ENCODE assay signal across 30 cellular contexts in the genomic region with DNA sequence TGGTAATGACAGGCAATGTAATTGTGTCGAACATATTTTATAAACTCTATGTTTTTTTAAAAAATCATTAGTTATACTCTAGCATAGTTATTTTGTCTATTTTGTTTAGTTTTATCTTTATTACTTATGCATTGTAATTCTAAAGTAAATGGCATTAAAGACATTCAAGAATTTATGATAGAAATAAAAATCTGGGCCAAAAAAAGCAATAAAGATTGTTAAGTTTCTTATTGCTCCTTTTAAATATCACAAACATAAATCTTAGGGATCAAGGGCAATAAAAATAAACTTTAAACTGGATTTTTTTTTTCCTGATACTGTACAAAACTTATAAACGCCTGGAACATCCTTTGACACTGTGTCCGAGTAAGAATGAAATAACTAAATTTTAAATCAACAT.
"Had no signal": no experiment of that assay in that cellular context is flagged by ENCODE, and none has a peak within 500 bp of the region (broad histone marks: within the 10 kb centered on the region; RNA-seq: fewer than 3 reads in every experiment).

No MANE protein-coding gene starts in this region.

- ATAC-seq: activated CD4-positive, alpha-beta T cell treated with anti-CD3 and anti-CD28 coated beads for 36 hours; activated CD8-positive, alpha-beta memory T cell treated with anti-CD3 and anti-CD28 coated beads, Interleukin-2, amount 10 ng/mL, durations not matched to agents 7 days and 5 days; activated CD8-positive, alpha-beta T cell treated with anti-CD3 and anti-CD28 coated beads, Interleukin-2, amount 10 ng/mL, durations not matched to agents 7 days and 5 days; activated naive CD8-positive, alpha-beta T cell treated with anti-CD3 and anti-CD28 coated beads, Interleukin-2, amount 50 U/mL, for 24 hours; body of pancreas had no signal

- H3K27ac ChIP-seq: adrenal gland, body of pancreas, colonic mucosa, dorsolateral prefrontal cortex had no signal

- H3K4me1 ChIP-seq: adrenal gland, body of pancreas, colonic mucosa had no signal

- H3K4me3 ChIP-seq: adrenal gland, body of pancreas, colonic mucosa, dorsolateral prefrontal cortex had no signal

- H3K27me3 Mint-ChIP-seq: activated CD4-positive, alpha-beta memory T cell treated with anti-CD3 and anti-CD28 coated beads for 36 hours; activated CD4-positive, alpha-beta T cell treated with anti-CD3 and anti-CD28 coated beads for 36 hours; activated CD4-positive, alpha-beta T cell treated with anti-CD3 and anti-CD28 coated beads, Interleukin-2, amount 10 ng/mL, durations not matched to agents 24 days and 14 days; activated CD8-positive, alpha-beta memory T cell treated with anti-CD3 and anti-CD28 coated beads, Interleukin-2, amount 10 ng/mL, durations not matched to agents 7 days and 5 days; activated naive CD4-positive, alpha-beta T cell treated with anti-CD3 and anti-CD28 coated beads, Interleukin-2, amount 50 U/mL, for 24 hours; activated naive CD8-positive, alpha-beta T cell treated with anti-CD3 and anti-CD28 coated beads for 36 hours; activated naive CD8-positive, alpha-beta T cell treated with anti-CD3 and anti-CD28 coated beads, Interleukin-2, amount 50 U/mL, for 24 hours had no signal

- H3K27ac Mint-ChIP-seq: activated CD4-positive, alpha-beta memory T cell treated with anti-CD3 and anti-CD28 coated beads for 36 hours; activated CD4-positive, alpha-beta T cell treated with anti-CD3 and anti-CD28 coated beads for 36 hours; activated CD4-positive, alpha-beta T cell treated with anti-CD3 and anti-CD28 coated beads, Interleukin-2, amount 10 ng/mL, durations not matched to agents 24 days and 14 days; activated CD8-positive, alpha-beta memory T cell treated with anti-CD3 and anti-CD28 coated beads, Interleukin-2, amount 10 ng/mL, durations not matched to agents 7 days and 5 days; activated CD8-positive, alpha-beta T cell treated with anti-CD3 and anti-CD28 coated beads, Interleukin-2, amount 10 ng/mL, durations not matched to agents 7 days and 5 days; activated naive CD4-positive, alpha-beta T cell treated with anti-CD3 and anti-CD28 coated beads for 36 hours; activated naive CD4-positive, alpha-beta T cell treated with anti-CD3 and anti-CD28 coated beads, Interleukin-2, amount 50 U/mL, for 24 hours; activated naive CD8-positive, alpha-beta T cell treated with anti-CD3 and anti-CD28 coated beads for 36 hours; activated naive CD8-positive, alpha-beta T cell treated with anti-CD3 and anti-CD28 coated beads, Interleukin-2, amount 50 U/mL, for 24 hours; activated T-helper 1 cell treated with anti-CD3 and anti-CD28 coated beads, Interleukin-12 subunit alpha, Interleukin-12 subunit beta, Interleukin-2, Interleukin-4 antibody, amounts not matched to agents 30 ng/mL and 10 ng/mL and 1 ng/mL, durations not matched to agents 14 hours and 24 hours and 36 hours; activated T-helper 2 cell treated with anti-CD3 and anti-CD28 coated beads, Interferon-gamma antibody, Interleukin-2, Interleukin-4, amounts not matched to agents 10 μg/mL and 5 μg/mL and 100 μg/mL, durations not matched to agents 14 hours and 24 hours and 36 hours; endodermal cell had no signal

- H3K27me3 ChIP-seq: adrenal gland, body of pancreas, colonic mucosa, dorsolateral prefrontal cortex had no signal

- H3K36me3 ChIP-seq: adrenal gland, colonic mucosa had no signal

- H3K9me3 ChIP-seq: adrenal gland, body of pancreas, colonic mucosa had no signal

- H3K9me3 Mint-ChIP-seq: activated CD4-positive, alpha-beta T cell treated with anti-CD3 and anti-CD28 coated beads, Interleukin-2, amount 10 ng/mL, durations not matched to agents 24 days and 14 days; activated naive CD4-positive, alpha-beta T cell treated with anti-CD3 and anti-CD28 coated beads, Interleukin-2, amount 50 U/mL, for 24 hours; activated naive CD8-positive, alpha-beta T cell treated with anti-CD3 and anti-CD28 coated beads, Interleukin-2, amount 50 U/mL, for 24 hours had no signal

- H3K36me3 Mint-ChIP-seq: activated CD4-positive, alpha-beta memory T cell treated with anti-CD3 and anti-CD28 coated beads for 36 hours; activated CD8-positive, alpha-beta memory T cell treated with anti-CD3 and anti-CD28 coated beads, Interleukin-2, amount 10 ng/mL, durations not matched to agents 7 days and 5 days; activated naive CD4-positive, alpha-beta T cell treated with anti-CD3 and anti-CD28 coated beads, Interleukin-2, amount 50 U/mL, for 24 hours; activated naive CD8-positive, alpha-beta T cell treated with anti-CD3 and anti-CD28 coated beads for 36 hours had no signal

- DNase-seq: activated CD4-positive, alpha-beta memory T cell treated with anti-CD3 and anti-CD28 coated beads for 36 hours; activated CD4-positive, alpha-beta T cell treated with anti-CD3 and anti-CD28 coated beads for 36 hours; activated CD4-positive, alpha-beta T cell treated with anti-CD3 and anti-CD28 coated beads, Interleukin-2, amount 10 ng/mL, durations not matched to agents 24 days and 14 days; activated CD4-positive, CD25-positive, alpha-beta regulatory T cell; activated CD4-positive, CD25-positive, alpha-beta regulatory T cell treated with anti-CD3 and anti-CD28 coated beads, Interleukin-2, amount 50 U/mL, for 72 hours; activated CD8-positive, alpha-beta memory T cell treated with anti-CD3 and anti-CD28 coated beads, Interleukin-2, amount 10 ng/mL, durations not matched to agents 7 days and 5 days; activated CD8-positive, alpha-beta memory T cell treated with anti-CD3 and anti-CD28 coated beads, Interleukin-2, amount 50 U/mL, for 4 hours; activated CD8-positive, alpha-beta T cell treated with anti-CD3 and anti-CD28 coated beads, Interleukin-2, amount 10 ng/mL, durations not matched to agents 7 days and 5 days; activated effector memory CD4-positive, alpha-beta T cell treated with anti-CD3 and anti-CD28 coated beads, Interleukin-2, amount 50 U/mL, for 16 hours; activated naive CD4-positive, alpha-beta T cell treated with anti-CD3 and anti-CD28 coated beads for 36 hours; activated naive CD8-positive, alpha-beta T cell treated with anti-CD3 and anti-CD28 coated beads for 36 hours; activated naive CD8-positive, alpha-beta T cell treated with anti-CD3 and anti-CD28 coated beads, Interleukin-2, amount 50 U/mL, for 24 hours; activated T-cell treated with anti-CD3 and anti-CD28 coated beads, Interleukin-2, amount 50 U/mL, for 1 hour; activated T-cell treated with anti-CD3 and anti-CD28 coated beads, Interleukin-2, amount 50 U/mL, for 48 hours; adrenal gland; amygdala; aorta; body of pancreas; caudate nucleus; colonic mucosa; dorsolateral prefrontal cortex; effector memory CD4-positive, alpha-beta T cell; endodermal cell; erythroblast; foreskin fibroblast; head of caudate nucleus; T-helper 2 cell had no signal

- H3K4me3 Mint-ChIP-seq: activated CD4-positive, alpha-beta memory T cell treated with anti-CD3 and anti-CD28 coated beads for 36 hours; activated CD4-positive, alpha-beta T cell treated with anti-CD3 and anti-CD28 coated beads for 36 hours; activated CD4-positive, alpha-beta T cell treated with anti-CD3 and anti-CD28 coated beads, Interleukin-2, amount 10 ng/mL, durations not matched to agents 24 days and 14 days; activated CD8-positive, alpha-beta memory T cell treated with anti-CD3 and anti-CD28 coated beads, Interleukin-2, amount 10 ng/mL, durations not matched to agents 7 days and 5 days; activated CD8-positive, alpha-beta T cell treated with anti-CD3 and anti-CD28 coated beads, Interleukin-2, amount 10 ng/mL, durations not matched to agents 7 days and 5 days; activated naive CD4-positive, alpha-beta T cell treated with anti-CD3 and anti-CD28 coated beads for 36 hours; activated naive CD4-positive, alpha-beta T cell treated with anti-CD3 and anti-CD28 coated beads, Interleukin-2, amount 50 U/mL, for 24 hours; activated naive CD8-positive, alpha-beta T cell treated with anti-CD3 and anti-CD28 coated beads for 36 hours; activated naive CD8-positive, alpha-beta T cell treated with anti-CD3 and anti-CD28 coated beads, Interleukin-2, amount 50 U/mL, for 24 hours; activated T-helper 1 cell treated with anti-CD3 and anti-CD28 coated beads, Interleukin-12 subunit alpha, Interleukin-12 subunit beta, Interleukin-2, Interleukin-4 antibody, amounts not matched to agents 30 ng/mL and 10 ng/mL and 1 ng/mL, durations not matched to agents 14 hours and 24 hours and 36 hours; endodermal cell had no signal

- H3K4me1 Mint-ChIP-seq: activated CD4-positive, alpha-beta T cell treated with anti-CD3 and anti-CD28 coated beads for 36 hours; activated CD4-positive, alpha-beta T cell treated with anti-CD3 and anti-CD28 coated beads, Interleukin-2, amount 10 ng/mL, durations not matched to agents 24 days and 14 days; activated CD8-positive, alpha-beta memory T cell treated with anti-CD3 and anti-CD28 coated beads, Interleukin-2, amount 10 ng/mL, durations not matched to agents 7 days and 5 days; activated naive CD4-positive, alpha-beta T cell treated with anti-CD3 and anti-CD28 coated beads, Interleukin-2, amount 50 U/mL, for 24 hours; activated naive CD8-positive, alpha-beta T cell treated with anti-CD3 and anti-CD28 coated beads for 36 hours; activated naive CD8-positive, alpha-beta T cell treated with anti-CD3 and anti-CD28 coated beads, Interleukin-2, amount 50 U/mL, for 24 hours; endodermal cell had no signal
